ENCODE assay signal across 8 cellular contexts in the genomic region with DNA sequence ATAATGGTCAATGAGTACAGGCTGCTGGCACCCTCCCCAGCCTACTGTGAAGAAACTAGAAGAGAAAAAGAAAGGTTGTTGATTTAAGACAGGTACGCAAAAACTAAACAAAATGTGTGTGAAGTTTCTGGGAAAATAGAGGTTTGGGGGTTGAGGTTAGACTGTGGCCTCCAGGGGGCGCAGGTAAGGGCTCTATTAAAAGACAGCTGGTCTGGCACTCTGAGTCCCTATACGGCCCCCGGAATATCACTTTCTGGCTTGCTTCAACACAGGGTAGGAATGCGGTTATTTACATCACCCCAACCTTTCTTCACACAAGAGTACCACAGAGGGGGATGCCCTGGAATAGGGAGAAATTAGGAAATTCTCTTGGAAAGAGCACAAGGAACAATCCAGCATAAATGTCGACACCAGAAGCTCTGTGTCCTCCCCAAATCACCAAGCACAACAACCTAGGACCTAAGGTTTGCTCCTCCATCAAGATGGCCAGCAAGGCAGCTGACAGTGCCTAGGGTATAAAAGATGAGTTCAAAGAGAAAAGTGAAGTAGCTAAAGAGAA.
DNase-seq lines count a peak whose midpoint lies in the region; ATAC-seq and TF ChIP-seq lines count a peak whose summit lies in the region.

No MANE protein-coding gene starts in this region.

- H3K9me3 Mint-ChIP-seq in CD4-positive, alpha-beta T cell, result no peaks in the 10 kb centered on the region

- H3K4me1 ChIP-seq in A673 (ENCODE audit: insufficient read depth, low read length, poor library complexity, severe bottlenecking) (no peaks in the 10 kb centered on the region), esophagus muscularis mucosa (no peaks in the 10 kb centered on the region)

- no peak for ATAC-seq in CD4-positive, alpha-beta T cell (ENCODE audit: poor library complexity)

- no peaks in the 10 kb centered on the region for H3K4me1 Mint-ChIP-seq in CD4-positive, alpha-beta T cell (ENCODE audit: low read depth)

- H3K27me3 Mint-ChIP-seq in CD4-positive, alpha-beta T cell, result peaks cover 9% of the 10 kb centered on the region

- TF ChIP-seq POLR2A in esophagus muscularis mucosa (IDR thresholded peaks at IDR 0.05; ENCODE audit: low read depth), result no peak

- TF ChIP-seq CTCF in A673 (conservative IDR thresholded peaks at IDR 0.05; ENCODE audit: low read depth, low read length) (peak; percentile 79), GM12873 (IDR thresholded peaks at IDR 0.05; ENCODE audit: insufficient read depth, low read depth, low read length, missing control alignments) (peak; percentile 77), esophagus muscularis mucosa (IDR thresholded peaks at IDR 0.05) (peak; percentile 30 to 52 (median 36))
- no peak for TF ChIP-seq CTCF in CD4-positive, alpha-beta T cell (IDR thresholded peaks at IDR 0.05)

- H3K4me3 Mint-ChIP-seq in CD4-positive, alpha-beta T cell, result no peak overlapping the region

- intact Hi-C loops in A673 (cut with micrococcal nuclease; ENCODE audit: unreplicated experiment), result no loop called here
- intact Hi-C loops in esophagus muscularis mucosa (cut with DNase I), result loop anchor here (10.0 kb wide), 1 partner anchor 451 kb away; no protein-coding TSS in a partner anchor
- intact Hi-C loops in CD4-positive, alpha-beta T cell (cut with DNase I, micrococcal nuclease), result no loop called here

- peaks cover 27% of the 10 kb centered on the region for H3K27me3 ChIP-seq in A673 (replicated peaks; ENCODE audit: insufficient read depth, low read depth, low read length, poor library complexity)
- H3K27me3 ChIP-seq in esophagus muscularis mucosa, result no peaks in the 10 kb centered on the region
- H3K27me3 ChIP-seq in CD4-positive, alpha-beta T cell (ENCODE audit: control insufficient read depth, insufficient read depth, low read length), result peaks cover 6% of the 10 kb centered on the region

- no TSS peak for BruUV-seq in A673 (replicated peaks; lab: Mats Ljungman, UMichigan)

- H3K27ac ChIP-seq in A673 (ENCODE audit: low read depth, low read length, poor library complexity, severe bottlenecking), result no peak overlapping the region
- no peak overlapping the region for H3K27ac ChIP-seq in esophagus muscularis mucosa (replicated peaks in 1 of 4)
- no peak overlapping the region for H3K27ac ChIP-seq in CD4-positive, alpha-beta T cell (ENCODE audit: low read depth, low read length)

- no peak overlapping the region for H3K27ac Mint-ChIP-seq in CD4-positive, alpha-beta T cell

- POLR2A ChIA-PET in A673 (lab: Charles Lee; ENCODE audit: low non-redundant PET), result no interaction called here
- POLR2A ChIA-PET in CD4-positive, alpha-beta T cell (lab: Charles Lee), result no interaction called here

- no peak overlapping the region for H3K4me3 ChIP-seq in A673 (ENCODE audit: low read depth, low read length, poor library complexity, severe bottlenecking)
- H3K4me3 ChIP-seq in esophagus muscularis mucosa, result no peak overlapping the region

- H3K36me3 Mint-ChIP-seq in CD4-positive, alpha-beta T cell (ENCODE audit: low read depth), result no peaks in the 10 kb centered on the region

- H3K9me3 ChIP-seq in A673 (ENCODE audit: low read depth, low read length, poor library complexity, severe bottlenecking) (no peaks in the 10 kb centered on the region), esophagus muscularis mucosa (no peaks in the 10 kb centered on the region)
- no peaks in the 10 kb centered on the region for H3K9me3 ChIP-seq in CD4-positive, alpha-beta T cell (ENCODE audit: control insufficient read depth, low read length)

- 54% methylated on average over 6 of the region's 6 CpGs for WGBS in esophagus muscularis mucosa

- TF ChIP-seq EP300 in esophagus muscularis mucosa (IDR thresholded peaks at IDR 0.05), result no peak

- CTCF ChIA-PET in A673 (lab: Charles Lee), result no interaction called here
- CTCF ChIA-PET in CD4-positive, alpha-beta T cell (lab: Charles Lee), result no interaction called here

- H3K36me3 ChIP-seq in A673 (ENCODE audit: insufficient read depth, low read length, poor library complexity, severe bottlenecking) (no peaks in the 10 kb centered on the region), esophagus muscularis mucosa (no peaks in the 10 kb centered on the region)

- peak; percentile 44 for DNase-seq in A673 (ENCODE audit: low spot score)
- peak; percentile 52 for DNase-seq in NAMALWA (ENCODE audit: low spot score)
- peak; percentile 64 for DNase-seq in esophagus muscularis mucosa (ENCODE audit: extremely low spot score)
- DNase-seq in stimulated activated CD4-positive, alpha-beta T cell treated with anti-CD3 and anti-CD28 coated beads, Interleukin-4, amount 100 ng/mL, for 48 hours (ENCODE audit: low read depth in 2 of 2), result peak; percentile 1 to 15
- DNase-seq in NCI-H2029 (lab: John Stamatoyannopoulos, UW), result no peak
- no peak for DNase-seq in hepatic stellate cell (ENCODE audit: low spot score)
- no peak for DNase-seq in CD4-positive, alpha-beta T cell

Comparison
In these comparisons a context has a peak if more than half of its experiments do, and no peak if none do; other contexts are left out.
1. DNase-seq: peak in A673 (single experiment), NAMALWA (single experiment), esophagus muscularis mucosa (single experiment) and stimulated activated CD4-positive, alpha-beta T cell treated with anti-CD3 and anti-CD28 coated beads, Interleukin-4, amount 100 ng/mL, for 48 hours (2 of 2); none in NCI-H2029 (single experiment), hepatic stellate cell (single experiment) and CD4-positive, alpha-beta T cell (0 of 10).